In the genomic region with DNA sequence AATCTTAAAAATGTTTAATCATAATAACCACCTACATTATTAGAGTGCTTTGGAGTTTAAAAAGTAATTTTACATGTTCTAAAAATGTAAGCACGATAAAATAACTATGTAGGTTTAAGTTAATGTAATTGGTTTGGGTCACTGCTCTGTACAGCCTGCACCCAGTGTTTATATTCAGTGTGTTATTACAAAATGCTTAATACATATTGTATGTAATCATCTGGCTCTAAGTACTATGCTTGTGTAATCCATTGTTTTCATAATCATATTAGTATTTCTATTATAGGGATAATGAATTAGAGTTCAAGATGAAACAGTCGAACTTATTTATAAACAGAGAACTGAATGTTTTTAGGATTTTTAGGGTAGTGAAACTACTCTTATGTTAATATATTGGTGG, we compare ENCODE assay signal across 27 cellular contexts.
"Had no signal": no experiment of that assay in that cellular context is flagged by ENCODE, and none has a peak within 500 bp of the region (broad histone marks: within the 10 kb centered on the region; RNA-seq: fewer than 3 reads in every experiment).

No MANE protein-coding gene starts in this region.

- H3K9me3 Mint-ChIP-seq: activated naive CD4-positive, alpha-beta T cell treated with anti-CD3 and anti-CD28 coated beads for 36 hours; activated naive CD8-positive, alpha-beta T cell treated with anti-CD3 and anti-CD28 coated beads, Interleukin-2, amount 10 ng/mL, durations not matched to agents 7 days and 5 days; activated T-helper 1 cell treated with anti-CD3 and anti-CD28 coated beads, Interleukin-12 subunit alpha, Interleukin-12 subunit beta, Interleukin-2, Interleukin-4 antibody, amounts not matched to agents 30 ng/mL and 10 ng/mL and 1 ng/mL, durations not matched to agents 14 hours and 24 hours and 36 hours; dendritic cell treated with granulocyte-macrophage colony-stimulating factor and Interleukin-4, amounts not matched to agents 40 ng/mL and 50 ng/mL, for 4 days; naive B cell had no signal

- H3K27me3 ChIP-seq: ascending aorta, gastrocnemius medialis, ovary, right lobe of liver, stomach, tibial artery had no signal

- H3K36me3 ChIP-seq: ascending aorta, gastrocnemius medialis, ovary, right lobe of liver, stomach, tibial artery had no signal

- H3K27me3 Mint-ChIP-seq: activated naive CD8-positive, alpha-beta T cell treated with anti-CD3 and anti-CD28 coated beads, Interleukin-2, amount 10 ng/mL, durations not matched to agents 7 days and 5 days; brain; dendritic cell treated with granulocyte-macrophage colony-stimulating factor and Interleukin-4, amounts not matched to agents 40 ng/mL and 50 ng/mL, for 4 days; naive B cell; progenitor cell of endocrine pancreas; stimulated activated naive B cell treated with anti-CD40 and anti-IgM and Interleukin-4, amounts not matched to agents 10 μg/mL and 1 μg/mL and 100 μg/mL, for 72 hours had no signal

- H3K4me3 ChIP-seq: ascending aorta, gastrocnemius medialis, ovary, right lobe of liver, stomach, tibial artery had no signal

- DNase-seq: activated CD4-positive, alpha-beta T cell treated with anti-CD3 and anti-CD28 coated beads for 48 hours; activated CD4-positive, alpha-beta T cell treated with anti-CD3 and anti-CD28 coated beads, Interleukin-2, amount 50 U/mL, for 48 hours; activated CD8-positive, alpha-beta memory T cell treated with anti-CD3 and anti-CD28 coated beads for 24 hours; activated effector memory CD4-positive, alpha-beta T cell treated with anti-CD3 and anti-CD28 coated beads, Interleukin-2, amount 50 U/mL, for 16 hours; activated naive CD4-positive, alpha-beta T cell treated with anti-CD3 and anti-CD28 coated beads for 36 hours; activated naive CD8-positive, alpha-beta T cell treated with anti-CD3 and anti-CD28 coated beads, Interleukin-2, amount 10 ng/mL, durations not matched to agents 7 days and 5 days; activated T-cell treated with anti-CD3 and anti-CD28 coated beads, Interleukin-2, amount 50 U/mL, for 1 hour; central memory CD4-positive, alpha-beta T cell; gastrocnemius medialis; glutamatergic neuron; kidney; left colon; naive B cell; ovary; right lobe of liver; stimulated activated CD4-positive, alpha-beta T cell treated with anti-CD3 and anti-CD28 coated beads, Interleukin-4, amount 100 ng/mL, for 24 hours; stimulated activated naive B cell treated with anti-CD40 and anti-IgM and Interleukin-4, amounts not matched to agents 10 μg/mL and 1 μg/mL and 100 μg/mL, for 72 hours; stomach; tibial artery had no signal

- H3K27ac Mint-ChIP-seq: activated naive CD4-positive, alpha-beta T cell treated with anti-CD3 and anti-CD28 coated beads for 36 hours; activated naive CD8-positive, alpha-beta T cell treated with anti-CD3 and anti-CD28 coated beads, Interleukin-2, amount 10 ng/mL, durations not matched to agents 7 days and 5 days; activated T-helper 1 cell treated with anti-CD3 and anti-CD28 coated beads, Interleukin-12 subunit alpha, Interleukin-12 subunit beta, Interleukin-2, Interleukin-4 antibody, amounts not matched to agents 30 ng/mL and 10 ng/mL and 1 ng/mL, durations not matched to agents 14 hours and 24 hours and 36 hours; dendritic cell treated with granulocyte-macrophage colony-stimulating factor and Interleukin-4, amounts not matched to agents 40 ng/mL and 50 ng/mL, for 4 days had no signal

- H3K4me3 Mint-ChIP-seq: activated naive CD4-positive, alpha-beta T cell treated with anti-CD3 and anti-CD28 coated beads for 36 hours; activated naive CD8-positive, alpha-beta T cell treated with anti-CD3 and anti-CD28 coated beads, Interleukin-2, amount 10 ng/mL, durations not matched to agents 7 days and 5 days; activated T-helper 1 cell treated with anti-CD3 and anti-CD28 coated beads, Interleukin-12 subunit alpha, Interleukin-12 subunit beta, Interleukin-2, Interleukin-4 antibody, amounts not matched to agents 30 ng/mL and 10 ng/mL and 1 ng/mL, durations not matched to agents 14 hours and 24 hours and 36 hours; dendritic cell treated with granulocyte-macrophage colony-stimulating factor and Interleukin-4, amounts not matched to agents 40 ng/mL and 50 ng/mL, for 4 days; mesothelial cell of epicardium had no signal

- FAIRE-seq: kidney had no signal

- H3K36me3 Mint-ChIP-seq: brain, mesothelial cell of epicardium, naive B cell had no signal

- ATAC-seq: activated CD4-positive, CD25-positive, alpha-beta regulatory T cell treated with anti-CD3 and anti-CD28 coated beads, Interleukin-2, amount 50 U/mL, for 24 hours; gastrocnemius medialis; left colon; right lobe of liver had no signal

- H3K9me3 ChIP-seq: ascending aorta, gastrocnemius medialis, ovary, right lobe of liver, stomach, tibial artery had no signal

- H3K4me1 ChIP-seq: right lobe of liver had no signal

- H3K27ac ChIP-seq: ascending aorta, gastrocnemius medialis, ovary, right lobe of liver, stomach, tibial artery, VCaP had no signal
